ENCODE assay signal across 1 cellular context in the genomic region with DNA sequence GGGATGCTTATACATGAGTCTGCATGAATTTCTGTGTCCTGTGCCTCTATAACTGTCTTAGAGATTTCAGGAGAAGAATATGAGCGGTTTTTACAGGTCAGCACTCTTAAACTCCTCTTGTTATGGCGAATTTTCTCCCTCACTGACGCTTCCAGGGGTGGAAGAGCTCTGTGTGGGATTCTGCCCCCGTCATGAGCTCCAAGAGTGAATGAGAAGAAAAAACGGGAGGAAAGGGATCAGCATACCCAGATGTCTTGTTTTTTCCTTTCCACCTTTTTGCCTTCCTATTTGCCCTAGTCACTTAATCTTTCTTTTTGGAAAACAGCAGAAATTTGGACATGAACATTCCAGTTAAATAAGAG.
TF ChIP-seq lines count a peak whose summit lies in the region.

No MANE protein-coding gene starts in this region.

TF ChIP-seq in IMR-90, 13 proteins besides CTCF, POLR2A, EP300 and RAD21 (continued from another document):
- TF ChIP-seq, protein P1, sequence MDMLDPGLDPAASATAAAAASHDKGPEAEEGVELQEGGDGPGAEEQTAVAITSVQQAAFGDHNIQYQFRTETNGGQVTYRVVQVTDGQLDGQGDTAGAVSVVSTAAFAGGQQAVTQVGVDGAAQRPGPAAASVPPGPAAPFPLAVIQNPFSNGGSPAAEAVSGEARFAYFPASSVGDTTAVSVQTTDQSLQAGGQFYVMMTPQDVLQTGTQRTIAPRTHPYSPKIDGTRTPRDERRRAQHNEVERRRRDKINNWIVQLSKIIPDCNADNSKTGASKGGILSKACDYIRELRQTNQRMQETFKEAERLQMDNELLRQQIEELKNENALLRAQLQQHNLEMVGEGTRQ (IDR thresholded peaks at IDR 0.05; ENCODE audit: low read depth, low read length), result no peak
- TF ChIP-seq BHLHE40 (IDR thresholded peaks at IDR 0.05; ENCODE audit: low read depth, low read length), result no peak
- TF ChIP-seq, protein P2, sequence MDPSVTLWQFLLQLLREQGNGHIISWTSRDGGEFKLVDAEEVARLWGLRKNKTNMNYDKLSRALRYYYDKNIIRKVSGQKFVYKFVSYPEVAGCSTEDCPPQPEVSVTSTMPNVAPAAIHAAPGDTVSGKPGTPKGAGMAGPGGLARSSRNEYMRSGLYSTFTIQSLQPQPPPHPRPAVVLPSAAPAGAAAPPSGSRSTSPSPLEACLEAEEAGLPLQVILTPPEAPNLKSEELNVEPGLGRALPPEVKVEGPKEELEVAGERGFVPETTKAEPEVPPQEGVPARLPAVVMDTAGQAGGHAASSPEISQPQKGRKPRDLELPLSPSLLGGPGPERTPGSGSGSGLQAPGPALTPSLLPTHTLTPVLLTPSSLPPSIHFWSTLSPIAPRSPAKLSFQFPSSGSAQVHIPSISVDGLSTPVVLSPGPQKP (IDR thresholded peaks at IDR 0.05; ENCODE audit: borderline replicate concordance, low read depth, low read length), result no peak
